In genomic region chr22:45731041-45731797, GRCh38 we compare ENCODE assay signal across 17 cellular contexts. TPM values are rescaled to one million over a fixed set of nuclear protein-coding genes. Genes with fewer than 3 reads are reported as not detected.
DNase-seq lines count a peak whose midpoint lies in the region; ATAC-seq and TF ChIP-seq lines count a peak whose summit lies in the region.
"Had no signal": no experiment of that assay in that cellular context is flagged by ENCODE, and none has a peak within 500 bp of the region (broad histone marks: within the 10 kb centered on the region; RNA-seq: fewer than 3 reads in every experiment).

No MANE protein-coding gene starts in this region.

- peak overlapping the region; percentile 50; the same call in 1 of the 2 replicates for H3K4me2 ChIP-seq in IMR-90 (ENCODE audit: low read depth, low read length)

- H2AK5ac ChIP-seq in IMR-90 (ENCODE audit: low read depth, low read length) = peak overlapping the region; percentile 18; the same call in 1 of the 2 replicates

- H2BK15ac ChIP-seq in IMR-90 (ENCODE audit: low read depth, low read length) = no peak overlapping the region; the same call in 2 of the 3 replicates

- H2BK20ac ChIP-seq in IMR-90 (ENCODE audit: low read depth, low read length) = peak overlapping the region; percentile 57; the same call in 1 of the 2 replicates

- no peak overlapping the region for H2AFZ ChIP-seq in IMR-90 (replicated peaks; ENCODE audit: low read length, poor library complexity)

- H3K23ac ChIP-seq in IMR-90 (ENCODE audit: low read depth, low read length) = 0 out of 2 replicates have a peak overlapping the region, but pooled peaks have one; percentile 2

- H3K27me3 ChIP-seq in IMR-90 (ENCODE audit: control insufficient read depth, insufficient read depth, low read length) = no peaks in the 10 kb centered on the region
- H3K27me3 ChIP-seq: gastrocnemius medialis, pancreas had no signal

- H3K4ac ChIP-seq in IMR-90 (ENCODE audit: low read depth, low read length) = peak overlapping the region; percentile 16

- H3K18ac ChIP-seq in IMR-90 (ENCODE audit: low read depth, low read length) = no peak overlapping the region

- POLR2A ChIA-PET in IMR-90 (lab: Charles Lee; ENCODE audit: unreplicated experiment) = no interaction called here

- intact Hi-C loops in IMR-90 (cut with micrococcal nuclease) = loop anchor here (5.0 kb wide), 2 partner anchors 49 to 116 kb away; no protein-coding TSS in a partner anchor

- dilution Hi-C loops in IMR-90 (cut with HindIII; ENCODE audit: low sequenced_read_pairs, unreplicated experiment) = no loop called here

- H3K4me3 ChIP-seq in IMR-90 (ENCODE audit: insufficient read depth, low read depth, low read length) (no peak overlapping the region), cardiac fibroblast (replicated peaks in 1 of 2; ENCODE audit: low read depth in 2 of 2, low read length in 2 of 2) (no peak overlapping the region)
- H3K4me3 ChIP-seq: gastrocnemius medialis, pancreas had no signal

- peaks cover 34% of the 10 kb centered on the region; the same call in 1 of the 2 replicates for H4K20me1 ChIP-seq in IMR-90 (ENCODE audit: insufficient read depth, low read length)

- H3K36me3 ChIP-seq in IMR-90 (ENCODE audit: control insufficient read depth, insufficient read depth, low read length) = peaks cover 20% of the 10 kb centered on the region

- WGBS in IMR-90 (ENCODE audit: extremely low coverage in 2 of 2, insufficient read length in 1 of 2), 2 experiments = 63% methylated on average over 2 of the region's 8 CpGs; no CpG with 5 or more reads in 1 of the 2 experiments

- peak; percentile 57 for DNase-seq in Caki2 (ENCODE audit: low read depth)
- peak; percentile 65 for DNase-seq in IMR-90
- peak; percentile 16 to 25 for DNase-seq in cardiac fibroblast (ENCODE audit: low read depth in 2 of 2)
- DNase-seq in myocyte (ENCODE audit: low read depth) = peak; percentile 36
- no peak for DNase-seq in COR-L47 (lab: John Stamatoyannopoulos, UW)
- no peak for DNase-seq in activated CD4-positive, CD25-positive, alpha-beta regulatory T cell treated with anti-CD3 and anti-CD28 coated beads, Interleukin-2, amount 50 U/mL, for 72 hours
- DNase-seq: activated CD4-positive, alpha-beta memory T cell treated with anti-CD3 and anti-CD28 coated beads for 36 hours; activated naive CD4-positive, alpha-beta T cell treated with anti-CD3 and anti-CD28 coated beads, Interleukin-2, amount 50 U/mL, for 16 hours; CD8-positive, alpha-beta T cell; gastrocnemius medialis; KG1; NCI-H1930; pancreas; stimulated activated naive CD8-positive, alpha-beta T cell treated with anti-CD3 and anti-CD28 coated beads, Interleukin-15, Interleukin-2, amounts not matched to agents 100 U/mL and 50 U/mL, for 24 hours had no signal

- no peak for TF ChIP-seq POLR2A in IMR-90 (IDR thresholded peaks at IDR 0.05; ENCODE audit: low read depth, low read length)

- no peak overlapping the region for H3K27ac ChIP-seq in IMR-90 (ENCODE audit: insufficient read depth, low read length)
- H3K27ac ChIP-seq: gastrocnemius medialis, pancreas had no signal

- H3K4me1 ChIP-seq in IMR-90 (ENCODE audit: control insufficient read depth, insufficient read depth, low read length) = peaks cover 6% of the 10 kb centered on the region
- H3K4me1 ChIP-seq: pancreas had no signal

- H3K9me3 ChIP-seq in IMR-90 (ENCODE audit: control insufficient read depth, insufficient read depth, low read length) = no peaks in the 10 kb centered on the region
- H3K9me3 ChIP-seq: gastrocnemius medialis, pancreas had no signal

- peak overlapping the region; percentile 49 for H2BK5ac ChIP-seq in IMR-90 (ENCODE audit: low read depth, low read length, poor library complexity, severe bottlenecking)

- TF ChIP-seq CTCF in IMR-90 (conservative IDR thresholded peaks at IDR 0.05; ENCODE audit: low read depth, low read length) (no peak), cardiac fibroblast (IDR thresholded peaks at IDR 0.05; ENCODE audit: low read depth, low read length) (no peak)

- ATAC-seq in IMR-90 (ENCODE audit: low read depth) = peak; percentile 95
- no peak for ATAC-seq in HG03108 (IDR thresholded peaks at IDR 0.05; ENCODE audit: unreplicated experiment)
- ATAC-seq in GM21717 (IDR thresholded peaks at IDR 0.05; ENCODE audit: unreplicated experiment) = no peak
- ATAC-seq: CD8-positive, alpha-beta T cell; gastrocnemius medialis; HCT116; pancreas; stimulated activated naive CD8-positive, alpha-beta T cell treated with anti-CD3 and anti-CD28 coated beads, Interleukin-15, Interleukin-2, amounts not matched to agents 100 U/mL and 50 U/mL, for 24 hours had no signal

- CTCF ChIA-PET in IMR-90 (lab: Yijun Ruan, JAX) = interaction anchor here (0.6 to 1.4 kb wide), 4 partner anchors 17 to 78 kb away, joined by 3 to 4 read pairs (median 3); no protein-coding TSS in a partner anchor

- H3K79me1 ChIP-seq in IMR-90 (ENCODE audit: low read depth in 1 of 2, low read length in 2 of 2) = peaks cover 23 to 62% of the 10 kb centered on the region in 2 experiments

- in situ Hi-C loops in Caki2 (cut with HindIII; ENCODE audit: low pct_unique_long_range_greater_than_20kb, low sequenced_read_pairs) = no loop called here
- in situ Hi-C loops in IMR-90 (cut with MboI; ENCODE audit: low sequenced_read_pairs) = no loop called here

- no peak overlapping the region for H4K5ac ChIP-seq in IMR-90 (ENCODE audit: low read depth, low read length)

- H2AK9ac ChIP-seq in IMR-90 (replicated peaks; ENCODE audit: low read depth, low read length, poor library complexity) = no peak overlapping the region

- no peak overlapping the region; the same call in 1 of the 2 replicates for H3K9ac ChIP-seq in IMR-90 (ENCODE audit: low read depth, low read length)

- H3K14ac ChIP-seq in IMR-90 (replicated peaks; ENCODE audit: low read depth, low read length) = no peak overlapping the region; the same call in 1 of the 2 replicates

- no peak overlapping the region for H4K8ac ChIP-seq in IMR-90 (ENCODE audit: low read depth in 2 of 2, low read length in 2 of 2)

- peaks cover 11% of the 10 kb centered on the region for H3K9me1 ChIP-seq in IMR-90 (ENCODE audit: insufficient read depth, low read length)

- no peak for TF ChIP-seq RAD21 in IMR-90 (IDR thresholded peaks at IDR 0.05; ENCODE audit: low read length)

- no TSS peak for BruUV-seq in IMR-90 (replicated peaks; lab: Mats Ljungman, UMichigan)

- H2BK120ac ChIP-seq in IMR-90 (ENCODE audit: low read depth, low read length) = no peak overlapping the region

- H4K91ac ChIP-seq in IMR-90 (ENCODE audit: insufficient read depth, low read depth, low read length) = no peak overlapping the region

- no peak overlapping the region for H3K56ac ChIP-seq in IMR-90 (ENCODE audit: extremely low read depth, insufficient read depth, low read length)

TF ChIP-seq in IMR-90, 13 proteins besides CTCF, POLR2A, EP300 and RAD21:
- TF ChIP-seq FOS (IDR thresholded peaks at IDR 0.05; ENCODE audit: low read depth, low read length) (no peak), BHLHE40 (IDR thresholded peaks at IDR 0.05; ENCODE audit: low read depth, low read length) (no peak), MAZ (IDR thresholded peaks at IDR 0.05; ENCODE audit: borderline replicate concordance, low read depth, low read length) (no peak), NFE2L2 (IDR thresholded peaks at IDR 0.05; ENCODE audit: low read depth, low read length) (no peak), RCOR1 (IDR thresholded peaks at IDR 0.05; ENCODE audit: insufficient replicate concordance, low read length) (peak; percentile 15), SMC3 (IDR thresholded peaks at IDR 0.05; ENCODE audit: low read depth, low read length) (no peak)
- TF ChIP-seq, protein P1, sequence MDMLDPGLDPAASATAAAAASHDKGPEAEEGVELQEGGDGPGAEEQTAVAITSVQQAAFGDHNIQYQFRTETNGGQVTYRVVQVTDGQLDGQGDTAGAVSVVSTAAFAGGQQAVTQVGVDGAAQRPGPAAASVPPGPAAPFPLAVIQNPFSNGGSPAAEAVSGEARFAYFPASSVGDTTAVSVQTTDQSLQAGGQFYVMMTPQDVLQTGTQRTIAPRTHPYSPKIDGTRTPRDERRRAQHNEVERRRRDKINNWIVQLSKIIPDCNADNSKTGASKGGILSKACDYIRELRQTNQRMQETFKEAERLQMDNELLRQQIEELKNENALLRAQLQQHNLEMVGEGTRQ (IDR thresholded peaks at IDR 0.05; ENCODE audit: low read depth, low read length) = no peak

RNA-seq across cellular contexts. Expression of gene ATXN10, which starts 59.6 kb away (rescaled TPM):
- total RNA-seq in Caki2 (2014; rRNA removed; shearing (Covaris generic); ENCODE audit: low replicate concordance) = 228 and 323 TPM in 2 replicates
- total RNA-seq in IMR-90 (2012; rRNA removed) = 116 and 119 TPM in 2 replicates
- polyA plus RNA-seq in IMR-90 (2012; rRNA removed) = 197 and 231 TPM in 2 replicates
- polyA plus RNA-seq in IMR-90 (2012; cell fraction: cytosol; rRNA removed) = 32.5 and 114 TPM in 2 replicates
- 8.9 and 101 TPM in 2 replicates for polyA plus RNA-seq in IMR-90 (2012; cell fraction: nucleus; rRNA removed; ENCODE audit: low replicate concordance)
- 101 and 108 TPM in 2 replicates for total RNA-seq in myocyte
- polyA plus RNA-seq in myocyte (2012) = 202 TPM

Comparison
In these comparisons a context has a peak if more than half of its experiments do, and no peak if none do; other contexts are left out.
1. DNase-seq: peak in Caki2 (single experiment), IMR-90 (single experiment), cardiac fibroblast (2 of 2) and myocyte (single experiment); none in COR-L47 (single experiment) and activated CD4-positive, CD25-positive, alpha-beta regulatory T cell treated with anti-CD3 and anti-CD28 coated beads, Interleukin-2, amount 50 U/mL, for 72 hours (single experiment).